33 cellular contexts compared by ENCODE assay signal in genomic region chr5:35324201-35324600, GRCh38.
"Had no signal": no experiment of that assay in that cellular context is flagged by ENCODE, and none has a peak within 500 bp of the region (broad histone marks: within the 10 kb centered on the region; RNA-seq: fewer than 3 reads in every experiment).

No MANE protein-coding gene starts in this region.

- H3K27ac ChIP-seq: KMS-11 had no signal

- H3K9ac ChIP-seq: KMS-11 had no signal

- H3K4me2 ChIP-seq: KMS-11 had no signal

- DNase-seq: Karpas-422, Kasumi-1, MM.1S, MV-4-11, NCI-H1048, NCI-H1092, NCI-H1092 treated with DMSO at 0.1 percent for 48 hours, NCI-H1105, NCI-H1105 treated with DMSO at 0.1 percent for 48 hours, NCI-H1417, NCI-H1417 treated with DMSO at 0.1 percent for 48 hours, NCI-H1436, NCI-H1436 treated with DMSO at 0.1 percent for 48 hours, NCI-H146, NCI-H1694, NCI-H1694 treated with DMSO at 0.1 percent for 48 hours, NCI-H187, NCI-H187 treated with DMSO at 0.1 percent for 48 hours, NCI-H1930, NCI-H2029, NCI-H2029 treated with DMSO at 0.1 percent for 48 hours, NCI-H2081, NCI-H2107, NCI-H2171, NCI-H2171 treated with DMSO at 0.1 percent for 48 hours, NCI-H2227 treated with DMSO at 0.1 percent for 48 hours, NCI-H226, NCI-H345, NCI-H446 treated with DMSO at 0.1 percent for 48 hours, NCI-H510A, NCI-H510A treated with DMSO at 0.1 percent for 48 hours, NCI-H524 had no signal
